In the genomic region with DNA sequence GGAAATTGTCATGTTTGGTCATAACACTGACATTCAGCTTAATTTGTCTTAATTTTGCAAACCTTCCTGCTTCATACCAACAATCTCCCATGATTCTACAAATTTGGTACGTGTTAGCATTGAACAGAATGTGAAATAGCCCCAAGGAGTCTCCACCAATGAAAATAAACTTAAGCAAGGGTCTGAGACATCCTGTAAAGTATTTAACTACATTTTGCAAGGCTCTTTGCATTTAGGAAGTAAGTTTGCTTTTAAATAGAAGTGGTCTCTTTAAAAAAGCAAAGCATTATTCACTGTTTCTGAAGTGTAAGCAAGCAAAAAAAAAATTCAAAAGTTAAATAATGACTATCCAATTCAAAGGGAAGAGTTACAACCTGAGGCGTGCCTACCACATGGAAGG, we compare ENCODE assay signal across 24 cellular contexts.
"Had no signal": no experiment of that assay in that cellular context is flagged by ENCODE, and none has a peak within 500 bp of the region (broad histone marks: within the 10 kb centered on the region; RNA-seq: fewer than 3 reads in every experiment).

No MANE protein-coding gene starts in this region.

- H3K4me3 ChIP-seq: coronary artery, dorsolateral prefrontal cortex, gastrocnemius medialis had no signal

- ATAC-seq: activated CD8-positive, alpha-beta T cell treated with anti-CD3 and anti-CD28 coated beads for 36 hours; activated T-cell treated with anti-CD3 and anti-CD28 coated beads, Interleukin-2, amount 50 U/mL, for 4 hours; activated T-helper 17 cell treated with anti-CD3 and anti-CD28 coated beads, Interleukin-2, amount 50 U/mL, for 72 hours; esophagus mucosa; foreskin keratinocyte; WTC11 had no signal

- H3K9me3 ChIP-seq: gastrocnemius medialis had no signal

- DNase-seq: activated CD4-positive, alpha-beta T cell treated with anti-CD3 and anti-CD28 coated beads for 1 hour; activated CD4-positive, alpha-beta T cell treated with anti-CD3 and anti-CD28 coated beads for 4 hours; activated CD4-positive, alpha-beta T cell treated with anti-CD3 and anti-CD28 coated beads, Interleukin-2, amount 50 U/mL, for 1 hour; activated CD4-positive, alpha-beta T cell treated with anti-CD3 and anti-CD28 coated beads, Interleukin-2, amount 50 U/mL, for 48 hours; activated CD8-positive, alpha-beta memory T cell treated with anti-CD3 and anti-CD28 coated beads for 24 hours; activated CD8-positive, alpha-beta T cell treated with anti-CD3 and anti-CD28 coated beads for 36 hours; activated effector memory CD4-positive, alpha-beta T cell treated with Interleukin-2 at 50 U/mL for 16 hours; activated gamma-delta T cell treated with Interleukin-2 at 50 U/mL for 16 hours; activated naive CD4-positive, alpha-beta T cell treated with anti-CD3 and anti-CD28 coated beads, Interleukin-2, amount 50 U/mL, for 16 hours; activated naive CD4-positive, alpha-beta T cell treated with Interleukin-2 at 50 U/mL for 16 hours; activated T-cell treated with anti-CD3 and anti-CD28 coated beads, Interleukin-2, amount 50 U/mL, for 4 hours; amniotic stem cell; anterior cingulate cortex; brain microvascular endothelial cell; dorsolateral prefrontal cortex; effector memory CD4-positive, alpha-beta T cell; endodermal cell; foreskin keratinocyte; gastrocnemius medialis; T-helper 2 cell had no signal

- H3K27me3 ChIP-seq: brain microvascular endothelial cell, dorsolateral prefrontal cortex, foreskin keratinocyte, gastrocnemius medialis had no signal

- H3K4me1 ChIP-seq: foreskin keratinocyte had no signal

- H3K27ac ChIP-seq: brain microvascular endothelial cell, coronary artery, dorsolateral prefrontal cortex, foreskin keratinocyte had no signal

- H3K36me3 ChIP-seq: brain microvascular endothelial cell, gastrocnemius medialis had no signal
